Comparison of ENCODE assay signal across 16 cellular contexts in genomic region chr1:7552402-7552801, GRCh38.
DNase-seq lines count a peak whose midpoint lies in the region; ATAC-seq and TF ChIP-seq lines count a peak whose summit lies in the region.
"Had no signal": no experiment of that assay in that cellular context is flagged by ENCODE, and none has a peak within 500 bp of the region (broad histone marks: within the 10 kb centered on the region; RNA-seq: fewer than 3 reads in every experiment).

No MANE protein-coding gene starts in this region.

- no peak for TF ChIP-seq POLR2A in tibial nerve (IDR thresholded peaks at IDR 0.05)

- no peak for TF ChIP-seq EP300 in tibial nerve (IDR thresholded peaks at IDR 0.05)

- peaks cover 6 to 12% (median 11%) of the 10 kb centered on the region in 11 experiments; a peak in 18 of 22 replicates for H3K9me3 ChIP-seq in BLaER1 treated with 17β-estradiol and CSF1 and Interleukin-3, amounts not matched to agents 10 nM and 100 nM (replicated peaks in 1 of 11)
- H3K9me3 ChIP-seq in RWPE2 (ENCODE audit: severe bottlenecking) (no peaks in the 10 kb centered on the region), heart right ventricle (peaks cover 0 to 7% (median 0%) of the 10 kb centered on the region in 11 donors), mesodermal cell (ENCODE audit: control insufficient read depth, low read length) (no peaks in the 10 kb centered on the region), tibial nerve (peaks cover 0 to 8% (median 0%) of the 10 kb centered on the region in 4 donors)

- TF ChIP-seq CTCF in RWPE2 (IDR thresholded peaks at IDR 0.05; ENCODE audit: poor library complexity, severe bottlenecking) (no peak), heart right ventricle (IDR thresholded peaks at IDR 0.05) (no peak), tibial nerve (IDR thresholded peaks at IDR 0.05) (no peak)

- ATAC-seq in RWPE2 (ENCODE audit: low read depth): no peak
- ATAC-seq in heart right ventricle: peak; percentile 30 to 76 (median 59)
- ATAC-seq: activated CD8-positive, alpha-beta T cell treated with anti-CD3 and anti-CD28 coated beads, Interleukin-2, amount 10 ng/mL, durations not matched to agents 7 days and 5 days had no signal

- 61 to 74% methylated on average over 9 of the region's 9 CpGs for WGBS in heart right ventricle, 2 donors
- 75 to 77% methylated on average over 8 to 9 of the region's 9 CpGs for WGBS in mesodermal cell (ENCODE audit: insufficient coverage in 2 of 2), 2 experiments
- WGBS in tibial nerve, 2 donors: 61 to 70% methylated on average over 9 of the region's 9 CpGs

- H3K9ac ChIP-seq in BLaER1 treated with 17β-estradiol and CSF1 and Interleukin-3, amounts not matched to agents 10 nM and 100 nM: no peak overlapping the region
- H3K9ac ChIP-seq: neural progenitor cell had no signal

- H3K27ac ChIP-seq in BLaER1 treated with 17β-estradiol and CSF1 and Interleukin-3, amounts not matched to agents 10 nM and 100 nM: peak overlapping the region in 3 of 11 experiments; percentile 30 to 45 (median 44); a peak in 6 of 22 replicates
- H3K27ac ChIP-seq in RWPE2 (ENCODE audit: poor library complexity, severe bottlenecking): no peak overlapping the region
- peak overlapping the region in 3 of 10 donors; percentile 7 to 65 (median 20) for H3K27ac ChIP-seq in heart right ventricle
- H3K27ac ChIP-seq in mesodermal cell (ENCODE audit: low read depth, low read length, severe bottlenecking): peak overlapping the region; percentile 8
- no peak overlapping the region for H3K27ac ChIP-seq in tibial nerve
- H3K27ac ChIP-seq: brain microvascular endothelial cell, neural progenitor cell had no signal

- no peak overlapping the region for H3K4me3 ChIP-seq in BLaER1 treated with 17β-estradiol and CSF1 and Interleukin-3, amounts not matched to agents 10 nM and 100 nM
- H3K4me3 ChIP-seq in RWPE2 (ENCODE audit: severe bottlenecking) (no peak overlapping the region), heart right ventricle (no peak overlapping the region), mesodermal cell (ENCODE audit: extremely low read depth, insufficient read depth, low read length, poor library complexity, severe bottlenecking) (no peak overlapping the region), tibial nerve (no peak overlapping the region)
- H3K4me3 ChIP-seq: neural progenitor cell, skin epidermis had no signal

- no peaks in the 10 kb centered on the region for H3K36me3 ChIP-seq in BLaER1 treated with 17β-estradiol and CSF1 and Interleukin-3, amounts not matched to agents 10 nM and 100 nM
- H3K36me3 ChIP-seq in RWPE2 (ENCODE audit: low read depth) (no peaks in the 10 kb centered on the region), heart right ventricle (no peaks in the 10 kb centered on the region), mesodermal cell (ENCODE audit: control insufficient read depth, insufficient read depth, low read length) (no peaks in the 10 kb centered on the region), tibial nerve (no peaks in the 10 kb centered on the region)
- H3K36me3 ChIP-seq: brain microvascular endothelial cell, neural progenitor cell had no signal

- H3K4me1 ChIP-seq in BLaER1 treated with 17β-estradiol and CSF1 and Interleukin-3, amounts not matched to agents 10 nM and 100 nM: peaks cover 82 to 98% (median 96%) of the 10 kb centered on the region in 10 experiments
- H3K4me1 ChIP-seq in RWPE2 (ENCODE audit: insufficient read depth, poor library complexity, severe bottlenecking): peaks cover 14% of the 10 kb centered on the region
- H3K4me1 ChIP-seq in heart right ventricle: peaks cover 4 to 52% (median 42%) of the 10 kb centered on the region in 9 donors
- H3K4me1 ChIP-seq in mesodermal cell (ENCODE audit: control insufficient read depth, insufficient read depth, low read length, poor library complexity, severe bottlenecking): peaks cover 29% of the 10 kb centered on the region
- H3K4me1 ChIP-seq in tibial nerve: peaks cover 0 to 17% (median 3%) of the 10 kb centered on the region in 4 donors
- H3K4me1 ChIP-seq: neural progenitor cell had no signal

- no peaks in the 10 kb centered on the region for H3K27me3 ChIP-seq in BLaER1 treated with 17β-estradiol and CSF1 and Interleukin-3, amounts not matched to agents 10 nM and 100 nM
- H3K27me3 ChIP-seq in RWPE2 (ENCODE audit: insufficient read depth, poor library complexity, severe bottlenecking): no peaks in the 10 kb centered on the region
- H3K27me3 ChIP-seq in heart right ventricle: no peaks in the 10 kb centered on the region
- no peaks in the 10 kb centered on the region for H3K27me3 ChIP-seq in tibial nerve
- H3K27me3 ChIP-seq: brain microvascular endothelial cell, neural progenitor cell had no signal

- DNase-seq in RWPE2 (ENCODE audit: low spot score) (peak; percentile 38), heart right ventricle (peak in 1 of 2 donors; percentile 42), globus pallidus (ENCODE audit: low spot score) (no peak), activated gamma-delta T cell treated with Interleukin-2 at 50 U/mL for 16 hours (no peak), tibial nerve (ENCODE audit: low spot score in 2 of 2) (no peak), activated gamma-delta T cell (lab: John Stamatoyannopoulos, UW) (no peak)
- DNase-seq: activated CD8-positive, alpha-beta T cell treated with anti-CD3 and anti-CD28 coated beads, Interleukin-2, amount 10 ng/mL, durations not matched to agents 7 days and 5 days; brain microvascular endothelial cell; effector memory CD4-positive, alpha-beta T cell; KG1; NCI-H446; stimulated activated naive CD4-positive, alpha-beta T cell treated with Interleukin-2 at 50 U/mL for 16 hours had no signal

- intact Hi-C loops in heart right ventricle (cut with DNase I): no loop called here

- H3K4me2 ChIP-seq in BLaER1 treated with 17β-estradiol and CSF1 and Interleukin-3, amounts not matched to agents 10 nM and 100 nM: peak overlapping the region; percentile 88 to 100 (median 97)
- H3K4me2 ChIP-seq: neural progenitor cell had no signal

- no peaks in the 10 kb centered on the region for H4K20me1 ChIP-seq in BLaER1 treated with 17β-estradiol and CSF1 and Interleukin-3, amounts not matched to agents 10 nM and 100 nM
